28 cellular contexts compared by ENCODE assay signal in the genomic region with DNA sequence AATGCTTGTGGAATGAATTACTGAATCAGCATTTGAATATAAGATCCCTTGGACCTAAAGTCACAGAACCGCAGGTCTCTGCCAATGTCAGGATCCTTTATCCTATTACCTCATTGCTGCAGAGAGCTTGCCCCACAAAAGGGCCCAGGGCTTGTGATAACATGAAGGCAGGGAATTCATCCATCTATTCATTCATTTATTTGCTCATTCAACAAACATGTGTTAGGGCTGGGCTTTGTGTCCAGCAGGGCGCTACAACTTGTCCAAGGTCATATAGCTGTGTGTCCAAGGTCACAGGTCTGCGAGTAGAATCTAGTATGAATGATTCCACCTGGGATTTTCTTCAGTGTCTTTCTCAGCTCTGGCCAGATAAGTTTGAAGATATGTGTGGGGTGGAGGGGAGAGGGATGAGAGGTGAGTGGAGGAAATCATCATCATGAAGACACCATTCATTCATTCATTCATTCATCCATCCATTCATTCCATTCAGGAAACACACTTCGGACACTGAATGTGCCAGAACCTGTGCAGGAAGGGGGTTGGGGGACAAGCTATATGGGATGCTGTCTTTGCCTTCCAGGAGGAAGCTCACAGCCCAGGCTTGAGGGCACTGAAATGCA. TPM values are rescaled to one million over a fixed set of nuclear protein-coding genes. Genes with fewer than 3 reads are reported as not detected.
"Had no signal": no experiment of that assay in that cellular context is flagged by ENCODE, and none has a peak within 500 bp of the region (broad histone marks: within the 10 kb centered on the region; RNA-seq: fewer than 3 reads in every experiment).

No MANE protein-coding gene starts in this region.

- H3K4me3 Mint-ChIP-seq: activated CD4-positive, alpha-beta T cell treated with anti-CD3 and anti-CD28 coated beads, Interleukin-2, amount 10 ng/mL, durations not matched to agents 7 days and 5 days; activated naive CD8-positive, alpha-beta T cell treated with anti-CD3 and anti-CD28 coated beads for 36 hours; activated T-cell treated with anti-CD3 and anti-CD28 coated beads, Interleukin-2, amount 50 U/mL, for 24 hours; endodermal cell; naive B cell; neural progenitor cell; stimulated activated naive CD8-positive, alpha-beta T cell treated with anti-CD3 and anti-CD28 coated beads, Interleukin-15, Interleukin-2, amounts not matched to agents 100 ng/mL and 50 ng/mL, for 24 hours had no signal

- H3K9me3 Mint-ChIP-seq: activated CD4-positive, alpha-beta T cell treated with anti-CD3 and anti-CD28 coated beads, Interleukin-2, amount 10 ng/mL, durations not matched to agents 7 days and 5 days; activated naive CD8-positive, alpha-beta T cell treated with anti-CD3 and anti-CD28 coated beads for 36 hours; activated T-cell treated with anti-CD3 and anti-CD28 coated beads, Interleukin-2, amount 50 U/mL, for 24 hours; activated T-helper 2 cell treated with anti-CD3 and anti-CD28 coated beads, Interferon-gamma antibody, Interleukin-2, Interleukin-4, amounts not matched to agents 10 μg/mL and 5 μg/mL and 100 μg/mL, durations not matched to agents 14 hours and 24 hours and 36 hours; endodermal cell; naive B cell; neural progenitor cell; stimulated activated naive CD8-positive, alpha-beta T cell treated with anti-CD3 and anti-CD28 coated beads, Interleukin-15, Interleukin-2, amounts not matched to agents 100 ng/mL and 50 ng/mL, for 24 hours had no signal

- H3K36me3 ChIP-seq: breast epithelium, neural progenitor cell, thyroid gland, upper lobe of right lung, WERI-Rb-1 had no signal

- H3K27ac Mint-ChIP-seq: activated CD4-positive, alpha-beta T cell treated with anti-CD3 and anti-CD28 coated beads, Interleukin-2, amount 10 ng/mL, durations not matched to agents 7 days and 5 days; activated naive CD8-positive, alpha-beta T cell treated with anti-CD3 and anti-CD28 coated beads for 36 hours; activated T-cell treated with anti-CD3 and anti-CD28 coated beads, Interleukin-2, amount 50 U/mL, for 24 hours; activated T-helper 2 cell treated with anti-CD3 and anti-CD28 coated beads, Interferon-gamma antibody, Interleukin-2, Interleukin-4, amounts not matched to agents 10 μg/mL and 5 μg/mL and 100 μg/mL, durations not matched to agents 14 hours and 24 hours and 36 hours; endodermal cell; stimulated activated naive CD8-positive, alpha-beta T cell treated with anti-CD3 and anti-CD28 coated beads, Interleukin-15, Interleukin-2, amounts not matched to agents 100 ng/mL and 50 ng/mL, for 24 hours had no signal

- H3K4me1 ChIP-seq: breast epithelium, neural progenitor cell had no signal

- ATAC-seq: upper lobe of right lung had no signal

- H3K27me3 Mint-ChIP-seq: activated CD4-positive, alpha-beta T cell treated with anti-CD3 and anti-CD28 coated beads, Interleukin-2, amount 10 ng/mL, durations not matched to agents 7 days and 5 days; activated naive CD8-positive, alpha-beta T cell treated with anti-CD3 and anti-CD28 coated beads for 36 hours; activated T-cell treated with anti-CD3 and anti-CD28 coated beads, Interleukin-2, amount 50 U/mL, for 24 hours; stimulated activated naive CD8-positive, alpha-beta T cell treated with anti-CD3 and anti-CD28 coated beads, Interleukin-15, Interleukin-2, amounts not matched to agents 100 ng/mL and 50 ng/mL, for 24 hours had no signal

- H3K4me3 ChIP-seq: breast epithelium, neural progenitor cell, thyroid gland, upper lobe of right lung had no signal

- DNase-seq: activated CD4-positive, alpha-beta T cell treated with anti-CD3 and anti-CD28 coated beads, Interleukin-2, amount 10 ng/mL, durations not matched to agents 7 days and 5 days; activated CD4-positive, CD25-positive, alpha-beta regulatory T cell treated with anti-CD3 and anti-CD28 coated beads, Interleukin-2, amount 50 U/mL, for 72 hours; activated naive CD4-positive, alpha-beta T cell; activated naive CD8-positive, alpha-beta T cell treated with anti-CD3 and anti-CD28 coated beads for 36 hours; activated T-cell treated with anti-CD3 and anti-CD28 coated beads, Interleukin-2, amount 50 U/mL, for 24 hours; cortex of kidney; endodermal cell; hippocampal formation; kidney glomerular epithelial cell; mesenchymal stem cell; naive B cell; retina; stimulated activated CD4-positive, alpha-beta T cell treated with anti-CD3 and anti-CD28 coated beads, Interleukin-1b, Interleukin-23, amount 100 ng/mL, for 48 hours; substantia nigra; T-helper 1 cell; thyroid gland; upper lobe of right lung; WERI-Rb-1 had no signal

- H3K36me3 Mint-ChIP-seq: naive B cell, neural progenitor cell had no signal

- H3K4me1 Mint-ChIP-seq: endodermal cell had no signal

- H3K9me3 ChIP-seq: breast epithelium, thyroid gland, upper lobe of right lung had no signal

- H3K27ac ChIP-seq: breast epithelium, neural progenitor cell, thyroid gland, upper lobe of right lung, WERI-Rb-1 had no signal

- H3K27me3 ChIP-seq: breast epithelium, neural progenitor cell, thyroid gland, upper lobe of right lung had no signal

RNA-seq across cellular contexts. Expression of a gene that starts 1.3 kb away (rescaled TPM):
- total RNA-seq: activated T-helper 2 cell treated with anti-CD3 and anti-CD28 coated beads, Interferon-gamma antibody, Interleukin-2, Interleukin-4, amounts not matched to agents 10 μg/mL and 5 μg/mL and 100 μg/mL, durations not matched to agents 14 hours and 24 hours and 36 hours; breast epithelium; cerebellum; endodermal cell; epithelial cell of proximal tubule; fibroblast of villous mesenchyme; thyroid gland had no signal

RNA-seq across cellular contexts. Expression of a gene that starts 24.9 kb away (rescaled TPM):
- total RNA-seq: activated CD4-positive, alpha-beta T cell treated with anti-CD3 and anti-CD28 coated beads, Interleukin-2, amount 10 ng/mL, durations not matched to agents 7 days and 5 days; activated naive CD8-positive, alpha-beta T cell treated with anti-CD3 and anti-CD28 coated beads for 36 hours; activated T-helper 2 cell treated with anti-CD3 and anti-CD28 coated beads, Interferon-gamma antibody, Interleukin-2, Interleukin-4, amounts not matched to agents 10 μg/mL and 5 μg/mL and 100 μg/mL, durations not matched to agents 14 hours and 24 hours and 36 hours; breast epithelium; cerebellum; endodermal cell; epithelial cell of proximal tubule; fibroblast of villous mesenchyme; liver; mononuclear cell; omental fat pad; thyroid gland; upper lobe of right lung had no signal

RNA-seq across cellular contexts. Expression of a gene that starts 47.9 kb away (rescaled TPM):
- total RNA-seq: activated CD4-positive, alpha-beta T cell treated with anti-CD3 and anti-CD28 coated beads, Interleukin-2, amount 10 ng/mL, durations not matched to agents 7 days and 5 days; activated naive CD8-positive, alpha-beta T cell treated with anti-CD3 and anti-CD28 coated beads for 36 hours; activated T-helper 2 cell treated with anti-CD3 and anti-CD28 coated beads, Interferon-gamma antibody, Interleukin-2, Interleukin-4, amounts not matched to agents 10 μg/mL and 5 μg/mL and 100 μg/mL, durations not matched to agents 14 hours and 24 hours and 36 hours; breast epithelium; cerebellum; endodermal cell; epithelial cell of proximal tubule; fibroblast of villous mesenchyme; liver; mononuclear cell; omental fat pad; thyroid gland; upper lobe of right lung had no signal
